In the genomic region with DNA sequence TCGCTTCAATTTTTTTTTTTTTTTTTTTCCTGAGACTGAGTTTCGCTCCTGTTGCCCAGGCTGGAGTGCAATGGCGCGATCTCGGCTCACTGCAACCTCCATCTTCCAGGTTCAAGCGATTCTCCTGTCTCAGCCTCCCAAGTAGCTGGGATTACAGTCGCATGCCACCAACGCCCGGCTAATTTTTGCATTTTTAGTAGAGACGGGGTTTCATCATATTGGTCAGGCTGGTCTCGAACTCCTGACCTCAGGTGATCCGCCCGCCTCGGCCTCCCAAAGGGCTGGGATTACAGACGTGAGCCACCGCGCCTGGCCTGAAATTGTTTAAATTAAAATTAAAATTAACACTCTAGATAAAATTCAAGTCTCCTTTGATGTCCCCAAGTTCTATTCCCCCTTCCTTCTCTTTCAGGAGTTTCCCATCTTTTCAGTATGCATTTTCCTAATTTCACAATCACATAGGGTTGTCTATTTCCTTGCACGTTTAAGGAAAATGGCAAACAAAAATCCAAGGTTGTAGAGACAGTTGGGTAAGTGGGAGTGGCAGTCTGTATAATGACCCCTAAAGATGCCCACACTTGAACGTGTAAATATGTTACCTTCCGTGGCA, we compare ENCODE assay signal across 10 cellular contexts. TPM values are rescaled to one million over a fixed set of nuclear protein-coding genes. Genes with fewer than 3 reads are reported as not detected.
DNase-seq lines count a peak whose midpoint lies in the region; ATAC-seq and TF ChIP-seq lines count a peak whose summit lies in the region.
"Not testable (repeated sequence)": the region's sequence is repeated elsewhere in the genome, so short reads cannot be mapped to it uniquely, and the experiment has no call there.
"Had no signal": no experiment of that assay in that cellular context is flagged by ENCODE, and none has a peak within 500 bp of the region (broad histone marks: within the 10 kb centered on the region; RNA-seq: fewer than 3 reads in every experiment).

No MANE protein-coding gene starts in this region.

- 39 to 41% methylated on average over 20 of the region's 20 CpGs for WGBS in esophagus squamous epithelium, 2 donors

- H3K4me3 Mint-ChIP-seq in activated naive CD8-positive, alpha-beta T cell treated with anti-CD3 and anti-CD28 coated beads, Interleukin-2, amount 10 ng/mL, durations not matched to agents 7 days and 5 days: peak overlapping the region; percentile 70

- not testable (repeated sequence) for H3K9me3 ChIP-seq in esophagus squamous epithelium; mononuclear cell (ENCODE audit: low read depth, low read length); gastrocnemius medialis

- ATAC-seq in activated naive CD8-positive, alpha-beta T cell treated with anti-CD3 and anti-CD28 coated beads, Interleukin-2, amount 10 ng/mL, durations not matched to agents 7 days and 5 days (ENCODE audit: low read depth); gastrocnemius medialis: not testable (repeated sequence)

- H3K4me1 ChIP-seq in esophagus squamous epithelium (peaks cover 26 to 75% (median 39%) of the 10 kb centered on the region in 3 donors), mononuclear cell (ENCODE audit: insufficient read depth, low read length) (peaks cover 41% of the 10 kb centered on the region), gastrocnemius medialis (peaks cover 6 to 10% of the 10 kb centered on the region in 2 donors)

- H3K9me3 Mint-ChIP-seq in activated naive CD8-positive, alpha-beta T cell treated with anti-CD3 and anti-CD28 coated beads, Interleukin-2, amount 10 ng/mL, durations not matched to agents 7 days and 5 days: not testable (repeated sequence)

- H3K27me3 ChIP-seq in esophagus squamous epithelium; mononuclear cell (ENCODE audit: insufficient read depth, low read length); gastrocnemius medialis: not testable (repeated sequence)

- in situ Hi-C loops in gastrocnemius medialis (cut with MboI; ENCODE audit: low sequenced_read_pairs in 4 of 4): loop anchor here in 3 of 4 donors (5.0 to 25.0 kb wide), 3 partner anchors 101 to 1292 kb away; partner anchors contain the start of genes POLR3E (in 3 of the 3), DCUN1D3 (in 1 of the 3), DNAH3 (in 1 of the 3) and LDAF1 (in 1 of the 3)

- H3K36me3 Mint-ChIP-seq in activated naive CD8-positive, alpha-beta T cell treated with anti-CD3 and anti-CD28 coated beads, Interleukin-2, amount 10 ng/mL, durations not matched to agents 7 days and 5 days: not testable (repeated sequence)

- TF ChIP-seq CTCF in 22Rv1 (IDR thresholded peaks at IDR 0.05); GM12864 (IDR thresholded peaks at IDR 0.05; ENCODE audit: low read depth, low read length, missing control alignments); VCaP (conservative IDR thresholded peaks at IDR 0.05); esophagus squamous epithelium (IDR thresholded peaks at IDR 0.05); gastrocnemius medialis (IDR thresholded peaks at IDR 0.05 in 4 of 5, conservative IDR thresholded peaks at IDR 0.05 in 1 of 5): not testable (repeated sequence)

- POLR2A ChIA-PET in activated naive CD8-positive, alpha-beta T cell treated with anti-CD3 and anti-CD28 coated beads, Interleukin-2, amount 10 ng/mL, durations not matched to agents 7 days and 5 days (lab: Charles Lee): interaction anchor here (0.9 to 1.9 kb wide), 4 partner anchors 8 to 104 kb away, joined by 3 to 12 read pairs (median 6); partner anchors contain the start of genes EEF2K and POLR3E

- DNase-seq in GM12864 (ENCODE audit: low read depth); activated naive CD8-positive, alpha-beta T cell treated with anti-CD3 and anti-CD28 coated beads, Interleukin-2, amount 10 ng/mL, durations not matched to agents 7 days and 5 days; esophagus squamous epithelium (lab: John Stamatoyannopoulos, UW); gastrocnemius medialis: not testable (repeated sequence)
- DNase-seq in NCI-H146 (lab: John Stamatoyannopoulos, UW): peak; percentile 14

- intact Hi-C loops in esophagus squamous epithelium (cut with DNase I): not testable (repeated sequence)
- intact Hi-C loops in gastrocnemius medialis (cut with DNase I; ENCODE audit: low total_unique reads): loop anchor here (1.0 to 10.0 kb wide), 2 partner anchors 10 to 178 kb away; partner anchors contain the start of genes CDR2 and EEF2K

- not testable (repeated sequence) for H3K27me3 Mint-ChIP-seq in activated naive CD8-positive, alpha-beta T cell treated with anti-CD3 and anti-CD28 coated beads, Interleukin-2, amount 10 ng/mL, durations not matched to agents 7 days and 5 days

- H3K27ac ChIP-seq in 22Rv1 (peak overlapping the region; percentile 51), VCaP (peak overlapping the region; percentile 43; the same call in 1 of the 2 replicates), esophagus squamous epithelium (peak overlapping the region in 2 of 4 donors; percentile 90 to 99)
- not testable (repeated sequence) for H3K27ac ChIP-seq in gastrocnemius medialis

- H3K4me3 ChIP-seq in GM12864 (ENCODE audit: low read depth, low read length): peak overlapping the region; percentile 71; the same call in 1 of the 2 replicates
- H3K4me3 ChIP-seq in esophagus squamous epithelium: peak overlapping the region in 3 of 4 donors; percentile 53 to 60 (median 55)
- H3K4me3 ChIP-seq in mononuclear cell (ENCODE audit: low read length): peak overlapping the region; percentile 51
- peak overlapping the region in 3 of 4 donors; percentile 60 to 63 (median 62) for H3K4me3 ChIP-seq in gastrocnemius medialis

- not testable (repeated sequence) for TF ChIP-seq POLR2A in esophagus squamous epithelium (IDR thresholded peaks at IDR 0.05); gastrocnemius medialis (IDR thresholded peaks at IDR 0.05)

- H3K36me3 ChIP-seq in esophagus squamous epithelium, gastrocnemius medialis: not testable (repeated sequence)

- peaks cover 49% of the 10 kb centered on the region for H3K4me1 Mint-ChIP-seq in activated naive CD8-positive, alpha-beta T cell treated with anti-CD3 and anti-CD28 coated beads, Interleukin-2, amount 10 ng/mL, durations not matched to agents 7 days and 5 days

- peak overlapping the region; percentile 13 for H3K27ac Mint-ChIP-seq in activated naive CD8-positive, alpha-beta T cell treated with anti-CD3 and anti-CD28 coated beads, Interleukin-2, amount 10 ng/mL, durations not matched to agents 7 days and 5 days

RNA-seq across cellular contexts. Expression of gene EEF2K, which starts 9.4 kb away (rescaled TPM):
- 10 to 100 TPM; 25.7 to 26.1 TPM for total RNA-seq in activated naive CD8-positive, alpha-beta T cell treated with anti-CD3 and anti-CD28 coated beads, Interleukin-2, amount 10 ng/mL, durations not matched to agents 7 days and 5 days
- total RNA-seq in esophagus squamous epithelium (10 to 100 TPM; 10.6 to 26.9 (median 16.2) TPM), mononuclear cell (9.0 TPM), gastrocnemius medialis (10 to 100 TPM; 18.7 to 39.9 (median 21.2) TPM)

RNA-seq across cellular contexts. Expression of gene SDR42E2, which starts 34.4 kb away (rescaled TPM):
- total RNA-seq in activated naive CD8-positive, alpha-beta T cell treated with anti-CD3 and anti-CD28 coated beads, Interleukin-2, amount 10 ng/mL, durations not matched to agents 7 days and 5 days: under 1 TPM; 0.23 to 0.44 TPM
- not detected for total RNA-seq in esophagus squamous epithelium
- 0.52 TPM for total RNA-seq in mononuclear cell
- total RNA-seq in gastrocnemius medialis: not detected
- total RNA-seq: HT1080, SJSA1 had no signal
